ENCODE assay signal across 9 cellular contexts in the genomic region with DNA sequence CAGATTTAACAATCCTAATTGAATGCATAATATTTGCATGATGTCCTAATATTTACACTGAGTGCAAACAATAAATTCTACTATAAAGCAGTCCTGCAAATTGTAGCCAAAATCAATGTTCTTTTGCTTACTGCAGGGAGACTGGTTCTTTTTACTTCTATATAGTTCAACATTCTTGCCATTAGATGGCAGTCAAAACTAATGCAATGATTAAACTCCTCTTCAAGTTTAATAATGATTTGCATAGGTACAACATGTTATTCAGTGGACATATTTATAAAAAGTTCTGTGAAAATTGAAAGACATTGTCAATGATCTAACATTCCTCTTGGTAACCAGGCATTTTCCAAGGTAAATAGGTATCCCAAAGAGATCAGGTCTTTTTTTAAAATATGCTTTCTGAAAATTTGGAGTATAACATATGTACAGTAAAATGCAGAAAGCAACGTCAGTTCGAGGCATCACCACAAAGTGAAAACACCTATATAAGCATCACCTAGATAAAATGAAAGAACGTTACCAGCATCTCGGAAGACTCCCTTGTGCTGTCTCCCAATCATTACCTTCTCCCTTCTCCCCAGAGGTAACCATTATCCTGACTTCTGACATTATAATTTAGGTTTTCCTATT. TPM values are rescaled to one million over a fixed set of nuclear protein-coding genes. Genes with fewer than 3 reads are reported as not detected.
DNase-seq lines count a peak whose midpoint lies in the region; ATAC-seq, FAIRE-seq and TF ChIP-seq lines count a peak whose summit lies in the region.
"Had no signal": no experiment of that assay in that cellular context is flagged by ENCODE, and none has a peak within 500 bp of the region (broad histone marks: within the 10 kb centered on the region; RNA-seq: fewer than 3 reads in every experiment).

No MANE protein-coding gene starts in this region.

- H3K9me3 Mint-ChIP-seq in astrocyte (ENCODE audit: unreplicated experiment) = no peaks in the 10 kb centered on the region

- H3K79me2 ChIP-seq in astrocyte (ENCODE audit: insufficient read depth, low read length) = no peaks in the 10 kb centered on the region

- CTCF ChIA-PET in AG04449 (lab: Yijun Ruan, JAX) = interaction anchor here (0.9 to 5.7 kb wide), 22 partner anchors 9 to 413 kb away, joined by 3 to 54 read pairs (median 4); no protein-coding TSS in a partner anchor

- TF ChIP-seq POLR2A in testis (IDR thresholded peaks at IDR 0.05) = no peak

- no peaks in the 10 kb centered on the region for H3K9me3 ChIP-seq in astrocyte (ENCODE audit: insufficient read depth, low read depth, low read length)
- no peaks in the 10 kb centered on the region for H3K9me3 ChIP-seq in testis

- intact Hi-C loops in testis (cut with DNase I; ENCODE audit: low total_unique reads) = no loop called here

- H3K4me3 ChIP-seq in AG04449 (ENCODE audit: low read depth, low read length) = no peak overlapping the region
- H3K4me3 ChIP-seq in astrocyte (ENCODE audit: insufficient read depth, low read depth, low read length) = no peak overlapping the region
- H3K4me3 ChIP-seq in testis = no peak overlapping the region

- H3K27ac ChIP-seq in astrocyte (ENCODE audit: low read depth, low read length) (no peak overlapping the region), testis (no peak overlapping the region)

- no peak overlapping the region for H3K27ac Mint-ChIP-seq in astrocyte (ENCODE audit: unreplicated experiment)
- H3K27ac Mint-ChIP-seq: activated naive CD8-positive, alpha-beta T cell had no signal

- peak; percentile 52 for ATAC-seq in GM18909 (IDR thresholded peaks at IDR 0.05; ENCODE audit: poor library complexity, unreplicated experiment)
- no peak for ATAC-seq in HG02885 (IDR thresholded peaks at IDR 0.05; ENCODE audit: poor library complexity, unreplicated experiment)
- ATAC-seq in HG02981 (IDR thresholded peaks at IDR 0.05; ENCODE audit: unreplicated experiment) = no peak

- TF ChIP-seq CTCF in AG04449 (IDR thresholded peaks at IDR 0.05; ENCODE audit: insufficient read depth, low read length, missing control alignments) (peak; percentile 32), astrocyte (IDR thresholded peaks at IDR 0.05; ENCODE audit: insufficient read depth, low read depth, low read length) (peak; percentile 52), testis (IDR thresholded peaks at IDR 0.05) (peak; percentile 46 to 57 (median 55))

- peaks cover 3% of the 10 kb centered on the region for H3K27me3 ChIP-seq in astrocyte (ENCODE audit: insufficient read depth, low read length)
- H3K27me3 ChIP-seq in testis = no peaks in the 10 kb centered on the region

- FAIRE-seq in astrocyte (lab: Jason Lieb, UNC) = peak; percentile 87

- WGBS in testis, 2 donors = 65 to 69% methylated on average over 4 of the region's 4 CpGs

- no peaks in the 10 kb centered on the region for H4K20me1 ChIP-seq in astrocyte (ENCODE audit: insufficient read depth, low read length)

- DNase-seq in AG04449 (ENCODE audit: low read depth, low spot score) (no peak), NCI-H2171 (lab: John Stamatoyannopoulos, UW) (peak; percentile 6), astrocyte (ENCODE audit: low read depth) (peak; percentile 30), iPS-NIHi11 (ENCODE audit: low spot score) (peak; percentile 49), testis (no peak)

- no peak overlapping the region for H3K4me2 ChIP-seq in astrocyte (ENCODE audit: low read length)

- H3K36me3 Mint-ChIP-seq in astrocyte (ENCODE audit: low read depth, unreplicated experiment) = no peaks in the 10 kb centered on the region
- H3K36me3 Mint-ChIP-seq: activated naive CD8-positive, alpha-beta T cell had no signal

- POLR2A ChIA-PET in AG04449 (lab: Yijun Ruan, JAX) = no interaction called here

- no peak overlapping the region for H3K9ac ChIP-seq in astrocyte (ENCODE audit: low read length)

- no peak overlapping the region for H2AFZ ChIP-seq in astrocyte (ENCODE audit: low read depth, low read length)

- H3K36me3 ChIP-seq in astrocyte (ENCODE audit: insufficient read depth, low read length) = no peaks in the 10 kb centered on the region
- no peaks in the 10 kb centered on the region for H3K36me3 ChIP-seq in testis (ENCODE audit: low read depth, missing control alignments)

- H3K4me1 ChIP-seq in astrocyte (ENCODE audit: insufficient read depth, low read length) (no peaks in the 10 kb centered on the region), testis (no peaks in the 10 kb centered on the region)

- H3K27me3 Mint-ChIP-seq in astrocyte (ENCODE audit: low read depth, unreplicated experiment) = no peaks in the 10 kb centered on the region

- no peaks in the 10 kb centered on the region for H3K4me1 Mint-ChIP-seq in astrocyte (ENCODE audit: low read depth, unreplicated experiment)

- no peak overlapping the region for H3K4me3 Mint-ChIP-seq in astrocyte (ENCODE audit: unreplicated experiment)
- H3K4me3 Mint-ChIP-seq: activated naive CD8-positive, alpha-beta T cell had no signal

RNA-seq across cellular contexts. Expression of a gene that starts 9.8 kb away (rescaled TPM):
- total RNA-seq in astrocyte (49.7 and 57.8 TPM in 2 replicates), testis (10 to 100 TPM; 46.5 to 54.4 TPM)
- 21.9 TPM for polyA plus RNA-seq in testis (ENCODE audit: insufficient read depth, low read depth, low replicate concordance)

Comparison
In these comparisons a context has a peak if more than half of its experiments do, and no peak if none do; other contexts are left out.
1. DNase-seq: peak in NCI-H2171 (single experiment), astrocyte (single experiment) and iPS-NIHi11 (single experiment); none in AG04449 (single experiment) and testis (single experiment).
2. Peak in every context shown above with its lines, with median percentiles within 50 percentile points of each other: CTCF ChIP-seq.